ENCODE assay signal across 8 cellular contexts in genomic region chr2:27085670-27086089, GRCh38. TPM values are rescaled to one million over a fixed set of nuclear protein-coding genes. Genes with fewer than 3 reads are reported as not detected.
A peak's percentile ranks its signal among the peaks of the same experiment; 100 is the strongest.
DNase-seq lines count a peak whose midpoint lies in the region; ATAC-seq and TF ChIP-seq lines count a peak whose summit lies in the region.

No MANE protein-coding gene starts in this region.

- no peaks in the 10 kb centered on the region for H4K20me1 ChIP-seq in H9 (ENCODE audit: control insufficient read depth, insufficient read depth, insufficient read length)

- H3K18ac ChIP-seq in H9 (ENCODE audit: insufficient read length, low read depth, low read length) = no peak overlapping the region

- H3K4me3 Mint-ChIP-seq in H9 = peak overlapping the region; percentile 69 to 75
- peak overlapping the region; percentile 82 for H3K4me3 Mint-ChIP-seq in activated naive CD8-positive, alpha-beta T cell

- no peaks in the 10 kb centered on the region; a peak in 1 of 7 replicates for H3K36me3 Mint-ChIP-seq in H9 (ENCODE audit: insufficient read depth in 1 of 3, low read depth in 3 of 3)
- H3K36me3 Mint-ChIP-seq in activated naive CD8-positive, alpha-beta T cell = no peaks in the 10 kb centered on the region

- H3K23me2 ChIP-seq in H9 (ENCODE audit: insufficient read length, low read depth, low read length, poor library complexity, severe bottlenecking) = peaks cover 13% of the 10 kb centered on the region

- no peak overlapping the region for H2AK5ac ChIP-seq in H9 (ENCODE audit: insufficient read length, low read length)

- H3K79me2 ChIP-seq in H9 (ENCODE audit: insufficient read depth, low read length) = no peaks in the 10 kb centered on the region

- no peaks in the 10 kb centered on the region for H3K9me3 Mint-ChIP-seq in H9
- H3K9me3 Mint-ChIP-seq in activated naive CD8-positive, alpha-beta T cell (ENCODE audit: low read depth) = no peaks in the 10 kb centered on the region

- no peak overlapping the region for H2BK5ac ChIP-seq in H9 (ENCODE audit: insufficient read length, low read length)

- H2BK15ac ChIP-seq in H9 (ENCODE audit: low read depth, low read length) = no peak overlapping the region

- no peak overlapping the region for H2BK120ac ChIP-seq in H9 (ENCODE audit: low read depth, low read length, poor library complexity, severe bottlenecking)

- peak overlapping the region; percentile 0 for H3K9ac ChIP-seq in H9 (ENCODE audit: extremely low read depth, insufficient read length, low read length)

- H3K27ac Mint-ChIP-seq in H9 = no peak overlapping the region
- peak overlapping the region; percentile 66 for H3K27ac Mint-ChIP-seq in activated naive CD8-positive, alpha-beta T cell

- H2BK20ac ChIP-seq in H9 (ENCODE audit: low read depth, low read length, poor library complexity, severe bottlenecking) = no peak overlapping the region

- H3K27me3 ChIP-seq in H9 (ENCODE audit: insufficient read depth, low read length) = no peaks in the 10 kb centered on the region

- no peak overlapping the region for H3K23ac ChIP-seq in H9 (ENCODE audit: insufficient read length, low read depth, low read length)

- no peak overlapping the region for H2AFZ ChIP-seq in H9 (ENCODE audit: low read length)

- H3K4me2 ChIP-seq in H9 (ENCODE audit: insufficient read depth, insufficient read length, low read length) = peak overlapping the region; percentile 35

- WGBS in H9 (ENCODE audit: extremely low coverage, insufficient read length, low lambda C conversion rate) = no CpG with 5 or more reads among the region's 38 CpGs

- no peak overlapping the region for H3T11ph ChIP-seq in H9 (ENCODE audit: low read length)

- H4K91ac ChIP-seq in H9 (ENCODE audit: insufficient read length, low read depth, low read length) = no peak overlapping the region

- peak; percentile 29; the same call in 2 of the 3 replicates for TF ChIP-seq CTCF in H9 (conservative IDR thresholded peaks at IDR 0.05)

- no peaks in the 10 kb centered on the region for H3K4me1 ChIP-seq in H9 (ENCODE audit: insufficient read depth, low read length)

- peak; percentile 69 for ATAC-seq in Right ventricle myocardium superior (ENCODE audit: poor library complexity)

- H3K56ac ChIP-seq in H9 (ENCODE audit: insufficient read length, low read depth, low read length) = no peak overlapping the region

- H3K79me1 ChIP-seq in H9 (ENCODE audit: insufficient read depth, low read depth, low read length, poor library complexity, severe bottlenecking) = no peaks in the 10 kb centered on the region

- H3K27me3 Mint-ChIP-seq in H9 (ENCODE audit: low read depth) = peaks cover 20% of the 10 kb centered on the region
- H3K27me3 Mint-ChIP-seq in activated naive CD8-positive, alpha-beta T cell = no peaks in the 10 kb centered on the region

- H3K27ac ChIP-seq in H9 (ENCODE audit: insufficient read length, low read depth, low read length) = no peak overlapping the region

- no peak overlapping the region for H2BK12ac ChIP-seq in H9 (ENCODE audit: insufficient read length, low read depth, low read length)

- intact Hi-C loops in Right ventricle myocardium superior (cut with DNase I) = loop anchor here (2.0 to 10.0 kb wide), 2 partner anchors 51 to 119 kb away; partner anchors contain the start of gene TMEM214

- no peak overlapping the region for H4K8ac ChIP-seq in H9 (replicated peaks; ENCODE audit: insufficient read length, low read depth, low read length)

- no peak overlapping the region for H3K4ac ChIP-seq in H9 (ENCODE audit: low read depth, low read length)

- peak; percentile 13 for DNase-seq in NCI-H1092 treated with DMSO at 0.1 percent for 48 hours (lab: John Stamatoyannopoulos, UW)
- DNase-seq in NCI-H1092 (lab: John Stamatoyannopoulos, UW) = no peak
- DNase-seq in H9 = peak; percentile 71
- peak; percentile 16 for DNase-seq in NCI-H2227 treated with DMSO at 0.1 percent for 48 hours (lab: John Stamatoyannopoulos, UW)
- DNase-seq in Right ventricle myocardium superior = peak; percentile 89
- DNase-seq in nucleus accumbens (lab: John Stamatoyannopoulos, UW) = peak in 49 of 56 donors; percentile 11 to 82 (median 56)
- DNase-seq in NCI-H2107 treated with DMSO at 0.1 percent for 48 hours (lab: John Stamatoyannopoulos, UW; ENCODE audit: unreplicated experiment) = no peak

- no peaks in the 10 kb centered on the region for H3K9me3 ChIP-seq in H9 (ENCODE audit: control insufficient read depth, low read depth, low read length)

- H3K14ac ChIP-seq in H9 (ENCODE audit: insufficient read depth, low read length) = peak overlapping the region; percentile 72; the same call in 1 of the 2 replicates

- H3K4me1 Mint-ChIP-seq in H9 = peaks cover 21 to 35% of the 10 kb centered on the region in 2 experiments
- H3K4me1 Mint-ChIP-seq in activated naive CD8-positive, alpha-beta T cell (ENCODE audit: low read depth) = peaks cover 33% of the 10 kb centered on the region

- H4K5ac ChIP-seq in H9 (ENCODE audit: insufficient read length, low read depth, low read length) = no peak overlapping the region

RNA-seq across cellular contexts. Expression of gene KHK, which starts 0.9 kb away (rescaled TPM):
- total RNA-seq in H9 (2021) = 12.1 and 12.2 TPM in 2 replicates
- 3.3 TPM for total RNA-seq in Right ventricle myocardium superior

RNA-seq across cellular contexts. Expression of gene EMILIN1, which starts 7.3 kb away (rescaled TPM):
- total RNA-seq in H9 (2021) = 1.2 and 1.8 TPM in 2 replicates
- 17.4 TPM for total RNA-seq in Right ventricle myocardium superior

RNA-seq across cellular contexts. Expression of gene OST4, which starts 14.2 kb away (rescaled TPM):
- 214 and 215 TPM in 2 replicates for total RNA-seq in H9 (2021)
- 393 TPM for total RNA-seq in Right ventricle myocardium superior

RNA-seq across cellular contexts. Expression of gene CGREF1, which starts 33.2 kb away (rescaled TPM):
- total RNA-seq in H9 (2021) = 1.4 and 2.1 TPM in 2 replicates
- 1.4 TPM for total RNA-seq in Right ventricle myocardium superior

RNA-seq across cellular contexts. Expression of gene AGBL5, which starts 34.2 kb away (rescaled TPM):
- 55.4 and 58.3 TPM in 2 replicates for total RNA-seq in H9 (2021)
- total RNA-seq in Right ventricle myocardium superior = 6.8 TPM

Comparison
In these comparisons a context has a peak if more than half of its experiments do, and no peak if none do; other contexts are left out.
1. DNase-seq: peak in NCI-H1092 treated with DMSO at 0.1 percent for 48 hours (single experiment), H9 (single experiment), NCI-H2227 treated with DMSO at 0.1 percent for 48 hours (single experiment), Right ventricle myocardium superior (single experiment) and nucleus accumbens (49 of 56); none in NCI-H1092 (single experiment) and NCI-H2107 treated with DMSO at 0.1 percent for 48 hours (single experiment).